Comparison of ENCODE assay signal across 9 cellular contexts in genomic region chrX:50073601-50074000, GRCh38.
"Had no signal": no experiment of that assay in that cellular context is flagged by ENCODE, and none has a peak within 500 bp of the region (broad histone marks: within the 10 kb centered on the region; RNA-seq: fewer than 3 reads in every experiment).

No MANE protein-coding gene starts in this region.

- DNase-seq: GM23248, GOT3, H7, HFFc6, IMR-90 had no signal

- H3K9ac ChIP-seq: GM23248 had no signal

- H3K4me3 ChIP-seq: GM23248, HAP-1, K562 had no signal

- H3K27ac ChIP-seq: GM23248, HL-60 had no signal

- H2AFZ ChIP-seq: GM23248 had no signal

- FAIRE-seq: K562 had no signal

- H3K36me3 ChIP-seq: HAP-1 had no signal

- ATAC-seq: HCT116, K562 had no signal

- H3K9me3 ChIP-seq: HAP-1 had no signal

- H3K4me1 ChIP-seq: HAP-1 had no signal
